1 cellular context compared by ENCODE assay signal in genomic region chr5:172751761-172752510, GRCh38.
TF ChIP-seq lines count a peak whose summit lies in the region.

No MANE protein-coding gene starts in this region.

TF ChIP-seq in IMR-90, 13 proteins besides CTCF, POLR2A, EP300 and RAD21:
- TF ChIP-seq MAFK (IDR thresholded peaks at IDR 0.05; ENCODE audit: low read depth, low read length): no peak
- TF ChIP-seq MXI1 (IDR thresholded peaks at IDR 0.05; ENCODE audit: borderline replicate concordance, low read depth, low read length): no peak
- no peak for TF ChIP-seq SMC3 (IDR thresholded peaks at IDR 0.05; ENCODE audit: low read depth, low read length)
- TF ChIP-seq CHD1 (IDR thresholded peaks at IDR 0.05; ENCODE audit: low read depth, low read length): no peak
- no peak for TF ChIP-seq CEBPB (IDR thresholded peaks at IDR 0.05; ENCODE audit: low read depth, low read length)
- TF ChIP-seq NFE2L2 (IDR thresholded peaks at IDR 0.05; ENCODE audit: low read depth, low read length): no peak
- TF ChIP-seq RFX5 (IDR thresholded peaks at IDR 0.05; ENCODE audit: low read depth, low read length): no peak
- no peak for TF ChIP-seq FOS (IDR thresholded peaks at IDR 0.05; ENCODE audit: low read depth, low read length)
- TF ChIP-seq BHLHE40 (IDR thresholded peaks at IDR 0.05; ENCODE audit: low read depth, low read length): no peak
- no peak for TF ChIP-seq RCOR1 (IDR thresholded peaks at IDR 0.05; ENCODE audit: insufficient replicate concordance, low read length)
- no peak for TF ChIP-seq USF2 (IDR thresholded peaks at IDR 0.05; ENCODE audit: low read depth, low read length)
- no peak for TF ChIP-seq MAZ (IDR thresholded peaks at IDR 0.05; ENCODE audit: borderline replicate concordance, low read depth, low read length)
- no peak for TF ChIP-seq ELK1 (IDR thresholded peaks at IDR 0.05; ENCODE audit: borderline replicate concordance, low read depth, low read length)
